8 cellular contexts compared by ENCODE assay signal in the genomic region with DNA sequence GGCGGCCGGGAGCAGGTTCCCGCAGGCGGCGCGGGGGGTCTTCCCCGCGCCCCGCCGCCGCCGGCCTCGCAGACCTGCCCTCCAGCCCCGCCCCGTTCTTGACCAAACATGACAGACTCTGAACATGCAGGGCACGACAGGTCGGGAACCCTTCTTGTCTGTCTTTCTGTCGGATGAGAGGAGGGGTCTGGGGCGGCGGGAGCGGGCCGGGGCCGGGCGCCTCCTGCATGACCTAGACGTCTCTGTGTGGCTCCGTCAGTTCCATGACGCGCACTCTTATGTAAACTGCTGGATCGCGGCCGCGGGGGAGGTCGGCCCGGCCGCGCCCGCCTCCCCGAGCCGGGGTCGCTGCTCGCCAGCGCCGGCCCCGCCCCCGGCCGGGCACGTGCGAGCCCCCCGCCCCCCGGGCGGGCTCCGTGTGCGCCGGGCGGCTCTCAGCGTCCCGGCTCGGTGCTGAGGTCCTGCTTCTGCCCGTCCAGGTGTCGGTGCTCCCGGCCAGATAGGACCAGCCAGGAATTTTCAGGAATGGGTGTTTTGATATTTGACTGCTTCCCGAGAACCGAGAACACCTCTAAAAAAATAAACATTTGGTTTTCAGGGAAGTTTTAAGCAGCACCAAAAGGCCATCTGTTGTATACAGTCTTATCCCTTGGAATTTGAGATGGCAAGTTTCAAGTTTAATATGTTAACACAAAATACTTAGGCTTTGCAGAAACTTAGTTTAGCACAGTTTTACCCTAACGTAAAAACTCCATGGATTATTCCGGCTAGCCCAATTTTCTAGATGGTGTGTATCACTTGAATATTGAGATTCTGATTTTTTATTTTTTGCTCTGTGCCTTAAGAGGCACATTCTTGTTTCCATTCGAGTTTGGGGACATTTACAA. TPM values are rescaled to one million over a fixed set of nuclear protein-coding genes. Genes with fewer than 3 reads are reported as not detected.
DNase-seq lines count a peak whose midpoint lies in the region; ATAC-seq and TF ChIP-seq lines count a peak whose summit lies in the region.

No MANE protein-coding gene starts in this region.

- in situ Hi-C loops in GM18951 (cut with MboI; ENCODE audit: low sequenced_read_pairs, unreplicated experiment) = no loop called here

- TF ChIP-seq POLR2A in GM18951 (IDR thresholded peaks at IDR 0.05; ENCODE audit: extremely low read depth, insufficient read depth, insufficient read length) = peak; percentile 81

- ATAC-seq in HG03175 (IDR thresholded peaks at IDR 0.05; ENCODE audit: unreplicated experiment) = peak; percentile 50

- DNase-seq in AG08395 (ENCODE audit: low spot score) = peak; percentile 76
- peak; percentile 78 for DNase-seq in NCI-H345 (lab: John Stamatoyannopoulos, UW)
- DNase-seq in activated CD4-positive, alpha-beta T cell treated with anti-CD3 and anti-CD28 coated beads for 1 hour = peak; percentile 76
- DNase-seq in cerebellum (ENCODE audit: low spot score) = peak; percentile 88
- DNase-seq in kidney glomerular epithelial cell (lab: John Stamatoyannopoulos, UW) = peak; percentile 55
- peak; percentile 65 to 68 for DNase-seq in stimulated activated CD4-positive, alpha-beta T cell treated with anti-CD3 and anti-CD28 coated beads, Interleukin-15, amount 100 ng/mL, for 48 hours (ENCODE audit: low read depth in 2 of 2)

RNA-seq across cellular contexts. Expression of a gene that starts 0.7 kb away (rescaled TPM):
- total RNA-seq in cerebellum = 25.8 TPM

RNA-seq across cellular contexts. Expression of a gene that starts 21.3 kb away (rescaled TPM):
- 23.7 TPM for total RNA-seq in cerebellum

Comparison
In these comparisons a context has a peak if more than half of its experiments do, and no peak if none do; other contexts are left out.
1. Peak in every context shown above with its lines: DNase-seq and ATAC-seq.